19 cellular contexts compared by ENCODE assay signal in genomic region chr12:30914986-30915591, GRCh38. TPM values are rescaled to one million over a fixed set of nuclear protein-coding genes. Genes with fewer than 3 reads are reported as not detected.
DNase-seq lines count a peak whose midpoint lies in the region; ATAC-seq and TF ChIP-seq lines count a peak whose summit lies in the region.
"Had no signal": no experiment of that assay in that cellular context is flagged by ENCODE, and none has a peak within 500 bp of the region (broad histone marks: within the 10 kb centered on the region; RNA-seq: fewer than 3 reads in every experiment).

No MANE protein-coding gene starts in this region.

- H2AFZ ChIP-seq in GM23338, result peak overlapping the region; percentile 85

- H3K4me1 ChIP-seq in GM23338 (ENCODE audit: insufficient read depth) (peaks cover 12% of the 10 kb centered on the region), endodermal cell (ENCODE audit: control insufficient read depth, insufficient read depth, low read length) (no peaks in the 10 kb centered on the region), mesendoderm (ENCODE audit: control insufficient read depth, low read depth, low read length) (no peaks in the 10 kb centered on the region)
- H3K4me1 ChIP-seq: A549 had no signal

- H3K27ac ChIP-seq in GM23338 (ENCODE audit: low read depth) (no peak overlapping the region), endodermal cell (ENCODE audit: low read depth, low read length) (no peak overlapping the region), mesendoderm (ENCODE audit: low read depth, low read length) (no peak overlapping the region)
- H3K27ac ChIP-seq: A549 had no signal

- H3K36me3 Mint-ChIP-seq in GM23338 (ENCODE audit: low read depth), result no peaks in the 10 kb centered on the region
- no peaks in the 10 kb centered on the region for H3K36me3 Mint-ChIP-seq in endodermal cell (ENCODE audit: low read depth)
- no peaks in the 10 kb centered on the region for H3K36me3 Mint-ChIP-seq in natural killer cell treated with Interleukin-12 subunit alpha and Interleukin-12 subunit beta and Interleukin-15 and Interleukin-18, amount 100 ng/mL, for 72 hours
- H3K36me3 Mint-ChIP-seq in activated CD4-positive, alpha-beta T cell treated with anti-CD3 and anti-CD28 coated beads for 36 hours (ENCODE audit: low read depth), result no peaks in the 10 kb centered on the region
- H3K36me3 Mint-ChIP-seq: CD14-positive monocyte; CD8-positive, alpha-beta T cell had no signal

- H3K27ac Mint-ChIP-seq in GM23338 (no peak overlapping the region), endodermal cell (no peak overlapping the region)
- H3K27ac Mint-ChIP-seq in natural killer cell treated with Interleukin-12 subunit alpha and Interleukin-12 subunit beta and Interleukin-15 and Interleukin-18, amount 100 ng/mL, for 72 hours, result no peak overlapping the region
- H3K27ac Mint-ChIP-seq in activated CD4-positive, alpha-beta T cell treated with anti-CD3 and anti-CD28 coated beads for 36 hours, result no peak overlapping the region
- H3K27ac Mint-ChIP-seq: CD14-positive monocyte; CD8-positive, alpha-beta T cell; HFFc6 had no signal

- POLR2A ChIA-PET in activated CD4-positive, alpha-beta T cell treated with anti-CD3 and anti-CD28 coated beads for 36 hours (lab: Charles Lee), result no interaction called here

- H3F3A ChIP-seq in GM23338 (replicated peaks; ENCODE audit: low read depth), result no peaks in the 10 kb centered on the region

- peaks cover 3% of the 10 kb centered on the region for H3K27me3 Mint-ChIP-seq in GM23338 (ENCODE audit: insufficient read depth, low read depth, poor library complexity)
- no peaks in the 10 kb centered on the region for H3K27me3 Mint-ChIP-seq in endodermal cell (ENCODE audit: insufficient read depth)
- peaks cover 8 to 28% of the 10 kb centered on the region in 2 donors for H3K27me3 Mint-ChIP-seq in natural killer cell treated with Interleukin-12 subunit alpha and Interleukin-12 subunit beta and Interleukin-15 and Interleukin-18, amount 100 ng/mL, for 72 hours
- peaks cover 8% of the 10 kb centered on the region for H3K27me3 Mint-ChIP-seq in activated CD4-positive, alpha-beta T cell treated with anti-CD3 and anti-CD28 coated beads for 36 hours

- no peak overlapping the region for H3K4me3 Mint-ChIP-seq in GM23338
- H3K4me3 Mint-ChIP-seq in endodermal cell, result no peak overlapping the region
- no peak overlapping the region for H3K4me3 Mint-ChIP-seq in natural killer cell treated with Interleukin-12 subunit alpha and Interleukin-12 subunit beta and Interleukin-15 and Interleukin-18, amount 100 ng/mL, for 72 hours
- H3K4me3 Mint-ChIP-seq in activated CD4-positive, alpha-beta T cell treated with anti-CD3 and anti-CD28 coated beads for 36 hours, result no peak overlapping the region
- H3K4me3 Mint-ChIP-seq: CD14-positive monocyte; CD8-positive, alpha-beta T cell; HFFc6 had no signal

- peaks cover 3% of the 10 kb centered on the region; the same call in 1 of the 3 replicates for H3K9me3 Mint-ChIP-seq in GM23338
- H3K9me3 Mint-ChIP-seq in endodermal cell, result peaks cover 6% of the 10 kb centered on the region
- no peaks in the 10 kb centered on the region for H3K9me3 Mint-ChIP-seq in natural killer cell treated with Interleukin-12 subunit alpha and Interleukin-12 subunit beta and Interleukin-15 and Interleukin-18, amount 100 ng/mL, for 72 hours
- H3K9me3 Mint-ChIP-seq in activated CD4-positive, alpha-beta T cell treated with anti-CD3 and anti-CD28 coated beads for 36 hours (ENCODE audit: low read depth), result no peaks in the 10 kb centered on the region
- H3K9me3 Mint-ChIP-seq: CD8-positive, alpha-beta T cell; HFFc6 had no signal

- H3K36me3 ChIP-seq in GM23338 (ENCODE audit: insufficient read depth) (no peaks in the 10 kb centered on the region), endodermal cell (ENCODE audit: control insufficient read depth, insufficient read depth, low read length) (no peaks in the 10 kb centered on the region), mesendoderm (ENCODE audit: control insufficient read depth, insufficient read depth, low read length) (no peaks in the 10 kb centered on the region)

- no peak overlapping the region for H2BK5ac ChIP-seq in mesendoderm (ENCODE audit: low read length)

- H3K4me3 ChIP-seq in GM23338 (no peak overlapping the region), endodermal cell (ENCODE audit: low read length) (no peak overlapping the region), mesendoderm (ENCODE audit: low read length) (no peak overlapping the region)
- H3K4me3 ChIP-seq: A549 had no signal

- H3K4me2 ChIP-seq in GM23338 (no peak overlapping the region), mesendoderm (ENCODE audit: low read length) (no peak overlapping the region)
- H3K4me2 ChIP-seq: A549 had no signal

- DNase-seq in ELF-1 (ENCODE audit: low read depth, low spot score) (peak; percentile 19), GM23338 (ENCODE audit: low spot score) (no peak), endodermal cell (no peak), mesendoderm (peak; percentile 26)
- DNase-seq in natural killer cell treated with Interleukin-12 subunit alpha and Interleukin-12 subunit beta and Interleukin-15 and Interleukin-18, amount 100 ng/mL, for 72 hours (ENCODE audit: low spot score), result no peak
- no peak for DNase-seq in activated CD4-positive, alpha-beta T cell treated with anti-CD3 and anti-CD28 coated beads for 36 hours
- DNase-seq in stimulated activated naive CD4-positive, alpha-beta T cell (lab: John Stamatoyannopoulos, UW), result no peak
- DNase-seq: CD8-positive, alpha-beta T cell; COR-L47; DMS153; DMS79 treated with DMSO at 0.1 percent for 48 hours; EL; GDM1; GOT3; HCEC 1CT; HFFc6 had no signal

- H4K5ac ChIP-seq in mesendoderm (ENCODE audit: low read length), result no peak overlapping the region

- no peaks in the 10 kb centered on the region for H3K79me1 ChIP-seq in mesendoderm (ENCODE audit: low read length)

- no peak overlapping the region for H3K4ac ChIP-seq in mesendoderm (ENCODE audit: low read depth, low read length)

- H3K27me3 ChIP-seq in GM23338 (ENCODE audit: insufficient read depth), result no peaks in the 10 kb centered on the region
- H3K27me3 ChIP-seq in endodermal cell (ENCODE audit: control insufficient read depth, insufficient read depth, low read length, poor library complexity, severe bottlenecking), result no peaks in the 10 kb centered on the region
- no peaks in the 10 kb centered on the region for H3K27me3 ChIP-seq in mesendoderm (ENCODE audit: insufficient read depth, low read length, poor library complexity)

- H3K9me2 ChIP-seq in GM23338 (ENCODE audit: insufficient read depth), result no peaks in the 10 kb centered on the region

- no peak overlapping the region for H2AK5ac ChIP-seq in mesendoderm (ENCODE audit: low read length)

- H3K9ac ChIP-seq in endodermal cell (ENCODE audit: extremely low read depth, low read length, poor library complexity, severe bottlenecking) (no peak overlapping the region), mesendoderm (ENCODE audit: low read length) (no peak overlapping the region)

- H3K18ac ChIP-seq in mesendoderm (ENCODE audit: low read length), result no peak overlapping the region

- H2BK15ac ChIP-seq in mesendoderm (replicated peaks; ENCODE audit: low read depth), result no peak overlapping the region

- H4K8ac ChIP-seq in mesendoderm (ENCODE audit: low read depth, low read length), result no peak overlapping the region

- ATAC-seq in GM23338, result peak; percentile 37; the same call in 2 of the 3 replicates
- no peak for ATAC-seq in natural killer cell treated with Interleukin-12 subunit alpha and Interleukin-12 subunit beta and Interleukin-15 and Interleukin-18, amount 100 ng/mL, for 72 hours
- no peak for ATAC-seq in activated CD4-positive, alpha-beta T cell treated with anti-CD3 and anti-CD28 coated beads for 36 hours
- ATAC-seq: A549; CD8-positive, alpha-beta T cell had no signal

- no peak overlapping the region for H3K56ac ChIP-seq in mesendoderm (ENCODE audit: low read length)

- H3K4me1 Mint-ChIP-seq in GM23338 (peaks cover 17% of the 10 kb centered on the region), endodermal cell (no peaks in the 10 kb centered on the region)
- no peaks in the 10 kb centered on the region for H3K4me1 Mint-ChIP-seq in natural killer cell treated with Interleukin-12 subunit alpha and Interleukin-12 subunit beta and Interleukin-15 and Interleukin-18, amount 100 ng/mL, for 72 hours (ENCODE audit: low read depth in 2 of 2)
- no peaks in the 10 kb centered on the region for H3K4me1 Mint-ChIP-seq in activated CD4-positive, alpha-beta T cell treated with anti-CD3 and anti-CD28 coated beads for 36 hours
- H3K4me1 Mint-ChIP-seq: CD14-positive monocyte had no signal

- intact Hi-C loops in activated CD4-positive, alpha-beta T cell treated with anti-CD3 and anti-CD28 coated beads for 36 hours (cut with DNase I, micrococcal nuclease), result no loop called here

- H4K20me1 ChIP-seq in GM23338 (replicated peaks; ENCODE audit: insufficient read depth), result no peaks in the 10 kb centered on the region

- H3K79me2 ChIP-seq in GM23338 (replicated peaks; ENCODE audit: insufficient read depth), result no peaks in the 10 kb centered on the region
- H3K79me2 ChIP-seq in mesendoderm (ENCODE audit: control insufficient read depth, insufficient read depth, low read length), result no peaks in the 10 kb centered on the region

- CTCF ChIA-PET in activated CD4-positive, alpha-beta T cell treated with anti-CD3 and anti-CD28 coated beads for 36 hours (lab: Charles Lee), result no interaction called here

- no peak overlapping the region for H3K23ac ChIP-seq in mesendoderm (ENCODE audit: low read length)

- TF ChIP-seq CTCF in GM23338 (conservative IDR thresholded peaks at IDR 0.05; ENCODE audit: low read depth in 2 of 2) (no peak), endodermal cell (conservative IDR thresholded peaks at IDR 0.05) (peak; percentile 33)

- no peak overlapping the region for H2BK120ac ChIP-seq in mesendoderm (ENCODE audit: low read depth, low read length)

- H3K9me3 ChIP-seq in endodermal cell (ENCODE audit: control insufficient read depth, low read length), result no peaks in the 10 kb centered on the region
- H3K9me3 ChIP-seq: A549 had no signal

- WGBS in endodermal cell (ENCODE audit: insufficient coverage in 1 of 2, insufficient read length in 1 of 2), 2 experiments, result 84 to 90% methylated on average over 8 to 9 of the region's 9 CpGs
- no CpG with 5 or more reads among the region's 9 CpGs for WGBS in mesendoderm (ENCODE audit: extremely low coverage, insufficient coverage, low lambda C conversion rate)

TF ChIP-seq in GM23338, 12 proteins besides CTCF, POLR2A, EP300 and RAD21 (continues in another document):
- TF ChIP-seq POLR2AphosphoS5 (IDR thresholded peaks at IDR 0.05; ENCODE audit: low read depth) (no peak), EZH2 (IDR thresholded peaks at IDR 0.05; ENCODE audit: low read depth, unreplicated experiment) (no peak), ZNF114 (CRISPR knock-in tag; IDR thresholded peaks at IDR 0.05) (no peak)

RNA-seq across cellular contexts. Expression of gene TSPAN11, which starts 11.5 kb away (rescaled TPM):
- total RNA-seq in GM23338 (2014; rRNA removed; shearing (Covaris generic)), result 3.6 and 6.0 TPM in 2 replicates
- polyA plus RNA-seq in GM23338 (2016; fragmentation: Nextera tagmentation; extraction: Ambion mirVana), result 1.1 and 2.1 TPM in 2 replicates
- 1 to 10 TPM in 1 of 2 donors, under 1 TPM in 1; 0.20 to 3.6 TPM for total RNA-seq in endodermal cell
- 17.7 TPM for polyA plus RNA-seq in endodermal cell (2013, experiment 1 of 2)
- 15.9 TPM for polyA plus RNA-seq in endodermal cell (2013, experiment 2 of 2)
- 0.76 TPM for polyA plus RNA-seq in mesendoderm (2013, experiment 1 of 2)
- 0.53 TPM for polyA plus RNA-seq in mesendoderm (2013, experiment 2 of 2)
- total RNA-seq in natural killer cell treated with Interleukin-12 subunit alpha and Interleukin-12 subunit beta and Interleukin-15 and Interleukin-18, amount 100 ng/mL, for 72 hours, result not detected
- total RNA-seq in activated CD4-positive, alpha-beta T cell treated with anti-CD3 and anti-CD28 coated beads for 36 hours, result not detected
- total RNA-seq: CD8-positive, alpha-beta T cell; HT1080 had no signal
- polyA plus RNA-seq: CD14-positive monocyte had no signal

Comparison
In these comparisons a context has a peak if more than half of its experiments do, and no peak if none do; other contexts are left out.
1. DNase-seq: peak in ELF-1 (single experiment) and mesendoderm (single experiment); none in GM23338 (single experiment), endodermal cell (single experiment), natural killer cell treated with Interleukin-12 subunit alpha and Interleukin-12 subunit beta and Interleukin-15 and Interleukin-18, amount 100 ng/mL, for 72 hours (single experiment), activated CD4-positive, alpha-beta T cell treated with anti-CD3 and anti-CD28 coated beads for 36 hours (single experiment) and stimulated activated naive CD4-positive, alpha-beta T cell (0 of 6).